1 cellular context compared by ENCODE assay signal in the genomic region with DNA sequence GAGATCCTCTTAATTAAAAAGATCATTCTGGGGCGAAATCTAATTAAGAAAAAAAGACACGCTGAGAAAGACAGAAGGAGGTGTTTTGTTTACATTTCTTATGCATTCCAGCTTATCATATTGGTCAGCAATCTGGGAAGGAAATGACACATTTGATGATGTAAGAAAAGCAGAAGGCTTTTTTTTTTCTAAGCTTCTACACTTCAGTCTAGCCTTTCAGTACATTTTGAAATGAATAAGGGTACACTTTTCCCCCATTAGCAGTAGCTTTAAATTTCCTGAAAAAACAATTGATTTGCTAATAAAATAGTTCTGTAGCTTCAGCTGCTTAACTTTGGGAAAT.
TF ChIP-seq lines count a peak whose summit lies in the region.

No MANE protein-coding gene starts in this region.

TF ChIP-seq in HepG2, 621 proteins besides CTCF, POLR2A, EP300 and RAD21 (continued from another document):
- TF ChIP-seq, protein P1, sequence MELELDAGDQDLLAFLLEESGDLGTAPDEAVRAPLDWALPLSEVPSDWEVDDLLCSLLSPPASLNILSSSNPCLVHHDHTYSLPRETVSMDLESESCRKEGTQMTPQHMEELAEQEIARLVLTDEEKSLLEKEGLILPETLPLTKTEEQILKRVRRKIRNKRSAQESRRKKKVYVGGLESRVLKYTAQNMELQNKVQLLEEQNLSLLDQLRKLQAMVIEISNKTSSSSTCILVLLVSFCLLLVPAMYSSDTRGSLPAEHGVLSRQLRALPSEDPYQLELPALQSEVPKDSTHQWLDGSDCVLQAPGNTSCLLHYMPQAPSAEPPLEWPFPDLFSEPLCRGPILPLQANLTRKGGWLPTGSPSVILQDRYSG (CRISPR knock-in tag; IDR thresholded peaks at IDR 0.05) = no peak
- TF ChIP-seq REPIN1 (CRISPR knock-in tag; IDR thresholded peaks at IDR 0.05; ENCODE audit: borderline replicate concordance, low read depth) = no peak
TF ChIP-seq in HepG2: peak in this region for 0.
